In genomic region chr3:64853456-64853855, GRCh38 we compare ENCODE assay signal across 24 cellular contexts.
"Had no signal": no experiment of that assay in that cellular context is flagged by ENCODE, and none has a peak within 500 bp of the region (broad histone marks: within the 10 kb centered on the region; RNA-seq: fewer than 3 reads in every experiment).

No MANE protein-coding gene starts in this region.

- H3K4me2 ChIP-seq: smooth muscle cell had no signal

- ATAC-seq: effector memory CD8-positive, alpha-beta T cell; gastrocnemius medialis; left lobe of liver; mucosa of descending colon; natural killer cell treated with Interleukin-12 subunit alpha and Interleukin-12 subunit beta and Interleukin-15 and Interleukin-18, amount 100 ng/mL, for 72 hours; stimulated activated effector memory CD8-positive, alpha-beta T cell treated with anti-CD3 and anti-CD28 coated beads, Interleukin-12 subunit alpha, Interleukin-12 subunit beta, amount 100 ng/mL, for 72 hours had no signal

- H3K4me3 ChIP-seq: gastrocnemius medialis, lung, mucosa of descending colon, pancreas, right lobe of liver, smooth muscle cell, stomach, thyroid gland, vagina had no signal

- H3K9me3 ChIP-seq: gastrocnemius medialis, mucosa of descending colon, neutrophil, pancreas, right lobe of liver, stomach, thyroid gland, vagina had no signal

- H3K27me3 ChIP-seq: gastrocnemius medialis, neutrophil, pancreas, right lobe of liver, stomach, thyroid gland, vagina had no signal

- H3K4me1 ChIP-seq: pancreas, right lobe of liver had no signal

- H3K36me3 ChIP-seq: gastrocnemius medialis, neutrophil, pancreas, right lobe of liver, stomach, thyroid gland, vagina had no signal

- H3K27ac ChIP-seq: gastrocnemius medialis, neutrophil, pancreas, right lobe of liver, stomach, thyroid gland, vagina had no signal

- DNase-seq: cortex of kidney; effector memory CD8-positive, alpha-beta T cell; gastrocnemius medialis; head of caudate nucleus; mesenchymal stem cell; mucosa of descending colon; naive B cell; pancreas; right lobe of liver; stimulated activated CD4-positive, alpha-beta T cell treated with anti-CD3 and anti-CD28 coated beads, Interleukin-12 subunit alpha, Interleukin-12 subunit beta, amount 100 ng/mL, for 4 hours; stimulated activated CD4-positive, alpha-beta T cell treated with anti-CD3 and anti-CD28 coated beads, Interleukin-1b, Interleukin-23, amount 100 ng/mL, for 48 hours; stimulated activated CD4-positive, alpha-beta T cell treated with anti-CD3 and anti-CD28 coated beads, Interleukin-4, amount 100 ng/mL, for 24 hours; stimulated activated naive CD4-positive, alpha-beta T cell treated with Interleukin-2 at 50 U/mL for 16 hours; stomach; thyroid gland had no signal

- FAIRE-seq: endometrium, keratinocyte, pancreas had no signal
